ENCODE assay signal across 35 cellular contexts in the genomic region with DNA sequence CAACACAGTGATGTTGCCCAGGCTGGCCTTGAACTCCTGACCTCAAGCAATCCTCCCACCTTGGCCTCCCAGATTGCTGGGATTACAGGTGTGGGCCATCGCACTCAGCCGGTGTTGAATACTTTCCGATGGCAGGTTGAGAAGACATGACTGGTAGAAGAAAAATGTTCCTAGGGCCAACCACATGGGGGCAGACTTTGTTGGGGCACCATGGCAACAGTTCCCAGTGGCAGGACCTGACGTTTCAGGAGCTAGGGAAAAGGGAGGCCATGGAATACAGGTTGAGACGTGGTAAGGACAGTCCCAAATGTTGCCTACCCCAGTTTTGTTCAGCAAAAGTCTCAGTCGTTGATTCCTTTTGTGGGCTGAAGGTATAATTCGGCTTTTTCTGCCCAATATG.
A peak's percentile ranks its signal among the peaks of the same experiment; 100 is the strongest.
DNase-seq lines count a peak whose midpoint lies in the region; ATAC-seq and TF ChIP-seq lines count a peak whose summit lies in the region.
"Had no signal": no experiment of that assay in that cellular context is flagged by ENCODE, and none has a peak within 500 bp of the region (broad histone marks: within the 10 kb centered on the region; RNA-seq: fewer than 3 reads in every experiment).

No MANE protein-coding gene starts in this region.

- WGBS in prostate gland: 92% methylated on average over 7 of the region's 7 CpGs

- H3F3A ChIP-seq in DOHH2 (ENCODE audit: control insufficient read depth, insufficient read depth): no peaks in the 10 kb centered on the region

- H3K4me3 Mint-ChIP-seq in chondrocyte (ENCODE audit: unreplicated experiment): no peak overlapping the region
- H3K4me3 Mint-ChIP-seq: activated CD4-positive, alpha-beta memory T cell treated with anti-CD3 and anti-CD28 coated beads for 36 hours; dendritic cell treated with granulocyte-macrophage colony-stimulating factor and Interleukin-4, amounts not matched to agents 40 ng/mL and 50 ng/mL, for 4 days; stimulated activated naive CD8-positive, alpha-beta T cell treated with anti-CD3 and anti-CD28 coated beads, Interleukin-15, amount 100 ng/mL, for 72 hours had no signal

- H3K36me3 Mint-ChIP-seq in chondrocyte (ENCODE audit: low read depth): peaks cover 2% of the 10 kb centered on the region

- H3K36me3 ChIP-seq in DOHH2 (ENCODE audit: control insufficient read depth, low read length) (no peaks in the 10 kb centered on the region), mucosa of descending colon (ENCODE audit: low read depth) (no peaks in the 10 kb centered on the region), prostate gland (no peaks in the 10 kb centered on the region)
- H3K36me3 ChIP-seq: adrenal gland, SJCRH30, vagina had no signal

- DNase-seq in NB4 (ENCODE audit: low read depth) (no peak), chondrocyte (ENCODE audit: low spot score) (no peak), mucosa of descending colon (no peak), NCI-H345 (lab: John Stamatoyannopoulos, UW) (no peak), prostate gland (ENCODE audit: low spot score) (no peak)
- DNase-seq: activated CD4-positive, alpha-beta memory T cell treated with anti-CD3 and anti-CD28 coated beads for 36 hours; activated CD4-positive, CD25-positive, alpha-beta regulatory T cell treated with anti-CD3 and anti-CD28 coated beads, Interleukin-2, amount 50 U/mL, for 72 hours; activated naive CD4-positive, alpha-beta T cell treated with Interleukin-2 at 50 U/mL for 16 hours; adrenal gland; C1 segment of cervical spinal cord; Caco-2; central memory CD4-positive, alpha-beta T cell; DMS79 treated with DMSO at 0.1 percent for 48 hours; glutamatergic neuron; GOT3; islet precursor cell; left ventricle myocardium superior; NCI-H1105 treated with DMSO at 0.1 percent for 48 hours; NCI-H2029; NCI-H2227 treated with DMSO at 0.1 percent for 48 hours; NCI-H526 treated with DMSO at 0.1 percent for 48 hours; posterior cingulate gyrus; right cardiac atrium; RPMI8226; spleen; stimulated activated CD4-positive, alpha-beta T cell treated with anti-CD3 and anti-CD28 coated beads, Interleukin-2, amount 100 ng/mL, for 24 hours; stimulated activated CD8-positive, alpha-beta memory T cell treated with anti-CD3 and anti-CD28 coated beads, Interleukin-4, amount 100 ng/mL, for 48 hours; stimulated activated naive CD8-positive, alpha-beta T cell treated with anti-CD3 and anti-CD28 coated beads, Interleukin-15, amount 100 ng/mL, for 72 hours had no signal

- peaks cover 14% of the 10 kb centered on the region for H3K4me1 Mint-ChIP-seq in chondrocyte (ENCODE audit: low read depth)

- H4K20me1 ChIP-seq in DOHH2 (ENCODE audit: control insufficient read depth, insufficient read depth, low read depth, low read length): no peaks in the 10 kb centered on the region

- no peak overlapping the region for H3K4me2 ChIP-seq in DOHH2 (ENCODE audit: low read length)

- no peaks in the 10 kb centered on the region for H3K9me2 ChIP-seq in DOHH2 (replicated peaks; ENCODE audit: control insufficient read depth, low read length)

- H3K9me3 Mint-ChIP-seq in chondrocyte (ENCODE audit: low read depth): peaks cover 10% of the 10 kb centered on the region

- H3K27ac ChIP-seq in 22Rv1 (no peak overlapping the region), DOHH2 (ENCODE audit: low read depth, low read length) (no peak overlapping the region), prostate gland (no peak overlapping the region)
- H3K27ac ChIP-seq: adrenal gland, SJCRH30, spleen, vagina had no signal

- no peaks in the 10 kb centered on the region for H3K9me3 ChIP-seq in DOHH2 (ENCODE audit: control insufficient read depth, insufficient read depth, low read length)
- no peaks in the 10 kb centered on the region for H3K9me3 ChIP-seq in mucosa of descending colon
- no peaks in the 10 kb centered on the region for H3K9me3 ChIP-seq in prostate gland
- H3K9me3 ChIP-seq: adrenal gland, Caco-2, vagina had no signal

- no peaks in the 10 kb centered on the region for H3K27me3 ChIP-seq in DOHH2 (ENCODE audit: control insufficient read depth, low read length)
- H3K27me3 ChIP-seq in prostate gland (replicated peaks; ENCODE audit: insufficient read depth): no peaks in the 10 kb centered on the region
- H3K27me3 ChIP-seq: SJCRH30, spleen, vagina had no signal

- H3K4me1 ChIP-seq in DOHH2 (ENCODE audit: control insufficient read depth, low read length) (no peaks in the 10 kb centered on the region), mucosa of descending colon (ENCODE audit: low read depth) (no peaks in the 10 kb centered on the region), prostate gland (replicated peaks) (no peaks in the 10 kb centered on the region)
- H3K4me1 ChIP-seq: adrenal gland, Caco-2, SJCRH30, spleen, vagina had no signal

- no peak overlapping the region for H3K27ac Mint-ChIP-seq in chondrocyte (ENCODE audit: unreplicated experiment)
- H3K27ac Mint-ChIP-seq: activated CD4-positive, alpha-beta memory T cell treated with anti-CD3 and anti-CD28 coated beads for 36 hours; dendritic cell treated with granulocyte-macrophage colony-stimulating factor and Interleukin-4, amounts not matched to agents 40 ng/mL and 50 ng/mL, for 4 days; stimulated activated naive CD8-positive, alpha-beta T cell treated with anti-CD3 and anti-CD28 coated beads, Interleukin-15, amount 100 ng/mL, for 72 hours had no signal

- intact Hi-C loops in mucosa of descending colon (cut with DNase I, micrococcal nuclease): no loop called here
- intact Hi-C loops in prostate gland (cut with DNase I): no loop called here

- ATAC-seq in mucosa of descending colon (no peak), HG02852 (IDR thresholded peaks at IDR 0.05; ENCODE audit: unreplicated experiment) (no peak)
- ATAC-seq: esophagus mucosa; left ventricle myocardium superior; right cardiac atrium; stimulated activated naive CD8-positive, alpha-beta T cell treated with anti-CD3 and anti-CD28 coated beads, Interleukin-15, amount 100 ng/mL, for 72 hours had no signal

- no peak for TF ChIP-seq POLR2A in NB4 (IDR thresholded peaks at IDR 0.05; ENCODE audit: extremely low read depth, insufficient read length)
- TF ChIP-seq POLR2A in prostate gland (IDR thresholded peaks at IDR 0.05): no peak

- H3K27me3 Mint-ChIP-seq in chondrocyte (ENCODE audit: low read depth): peaks cover 11% of the 10 kb centered on the region
- H3K27me3 Mint-ChIP-seq: activated CD4-positive, alpha-beta memory T cell treated with anti-CD3 and anti-CD28 coated beads for 36 hours; dendritic cell treated with granulocyte-macrophage colony-stimulating factor and Interleukin-4, amounts not matched to agents 40 ng/mL and 50 ng/mL, for 4 days; stimulated activated naive CD8-positive, alpha-beta T cell treated with anti-CD3 and anti-CD28 coated beads, Interleukin-15, amount 100 ng/mL, for 72 hours had no signal

- TF ChIP-seq CTCF in 22Rv1 (IDR thresholded peaks at IDR 0.05) (peak; percentile 12; the same call in 1 of the 2 replicates), DOHH2 (IDR thresholded peaks at IDR 0.05; ENCODE audit: low read depth, low read length, poor library complexity, severe bottlenecking) (peak; percentile 25), NB4 (IDR thresholded peaks at IDR 0.05; ENCODE audit: low read depth, low read length) (peak; percentile 16), chondrocyte (IDR thresholded peaks at IDR 0.05) (peak; percentile 24), mucosa of descending colon (IDR thresholded peaks at IDR 0.05) (no peak), prostate gland (IDR thresholded peaks at IDR 0.05) (no peak)

- H3K79me2 ChIP-seq in DOHH2 (ENCODE audit: control insufficient read depth, low read length): no peaks in the 10 kb centered on the region

- H3K4me3 ChIP-seq in DOHH2 (ENCODE audit: low read length): no peak overlapping the region
- no peak overlapping the region for H3K4me3 ChIP-seq in NB4 (ENCODE audit: low read depth, low read length)
- no peak overlapping the region for H3K4me3 ChIP-seq in mucosa of descending colon
- H3K4me3 ChIP-seq in prostate gland: no peak overlapping the region
- H3K4me3 ChIP-seq: adrenal gland, SJCRH30, spleen, vagina had no signal

Comparison
In these comparisons a context has a peak if more than half of its experiments do, and no peak if none do; other contexts are left out.
1. CTCF ChIP-seq: peak in 22Rv1 (single experiment), DOHH2 (single experiment), NB4 (single experiment) and chondrocyte (single experiment); none in mucosa of descending colon (single experiment) and prostate gland (0 of 4).